ENCODE assay signal across 2 cellular contexts in the genomic region with DNA sequence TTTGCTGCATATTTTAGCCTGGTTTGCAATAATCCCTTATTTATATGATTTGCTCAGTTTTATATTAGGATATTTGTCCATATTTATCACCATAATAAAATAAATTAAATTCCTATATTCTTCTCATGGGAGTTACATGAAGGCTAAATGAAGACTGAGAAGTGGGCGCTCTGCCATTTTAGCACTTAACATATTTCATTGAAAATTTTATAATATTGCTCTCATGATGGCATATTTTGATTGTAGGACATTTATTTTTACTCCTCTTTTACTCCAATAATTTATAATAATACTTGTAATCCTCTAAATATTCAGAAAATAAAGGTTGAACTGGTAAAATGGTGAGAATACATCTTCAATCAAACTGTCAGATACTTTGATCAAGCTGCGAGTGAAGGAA.
TF ChIP-seq lines count a peak whose summit lies in the region.

No MANE protein-coding gene starts in this region.

TF ChIP-seq in SK-N-SH treated with all-trans-retinoic acid at 6 μM for 48 hours, 23 proteins besides CTCF, POLR2A, EP300 and RAD21 (continued from another document):
- TF ChIP-seq, protein P1, sequence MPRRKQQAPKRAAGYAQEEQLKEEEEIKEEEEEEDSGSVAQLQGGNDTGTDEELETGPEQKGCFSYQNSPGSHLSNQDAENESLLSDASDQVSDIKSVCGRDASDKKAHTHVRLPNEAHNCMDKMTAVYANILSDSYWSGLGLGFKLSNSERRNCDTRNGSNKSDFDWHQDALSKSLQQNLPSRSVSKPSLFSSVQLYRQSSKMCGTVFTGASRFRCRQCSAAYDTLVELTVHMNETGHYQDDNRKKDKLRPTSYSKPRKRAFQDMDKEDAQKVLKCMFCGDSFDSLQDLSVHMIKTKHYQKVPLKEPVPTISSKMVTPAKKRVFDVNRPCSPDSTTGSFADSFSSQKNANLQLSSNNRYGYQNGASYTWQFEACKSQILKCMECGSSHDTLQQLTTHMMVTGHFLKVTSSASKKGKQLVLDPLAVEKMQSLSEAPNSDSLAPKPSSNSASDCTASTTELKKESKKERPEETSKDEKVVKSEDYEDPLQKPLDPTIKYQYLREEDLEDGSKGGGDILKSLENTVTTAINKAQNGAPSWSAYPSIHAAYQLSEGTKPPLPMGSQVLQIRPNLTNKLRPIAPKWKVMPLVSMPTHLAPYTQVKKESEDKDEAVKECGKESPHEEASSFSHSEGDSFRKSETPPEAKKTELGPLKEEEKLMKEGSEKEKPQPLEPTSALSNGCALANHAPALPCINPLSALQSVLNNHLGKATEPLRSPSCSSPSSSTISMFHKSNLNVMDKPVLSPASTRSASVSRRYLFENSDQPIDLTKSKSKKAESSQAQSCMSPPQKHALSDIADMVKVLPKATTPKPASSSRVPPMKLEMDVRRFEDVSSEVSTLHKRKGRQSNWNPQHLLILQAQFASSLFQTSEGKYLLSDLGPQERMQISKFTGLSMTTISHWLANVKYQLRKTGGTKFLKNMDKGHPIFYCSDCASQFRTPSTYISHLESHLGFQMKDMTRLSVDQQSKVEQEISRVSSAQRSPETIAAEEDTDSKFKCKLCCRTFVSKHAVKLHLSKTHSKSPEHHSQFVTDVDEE (CRISPR knock-in tag; IDR thresholded peaks at IDR 0.05): no peak
- TF ChIP-seq, protein P2, sequence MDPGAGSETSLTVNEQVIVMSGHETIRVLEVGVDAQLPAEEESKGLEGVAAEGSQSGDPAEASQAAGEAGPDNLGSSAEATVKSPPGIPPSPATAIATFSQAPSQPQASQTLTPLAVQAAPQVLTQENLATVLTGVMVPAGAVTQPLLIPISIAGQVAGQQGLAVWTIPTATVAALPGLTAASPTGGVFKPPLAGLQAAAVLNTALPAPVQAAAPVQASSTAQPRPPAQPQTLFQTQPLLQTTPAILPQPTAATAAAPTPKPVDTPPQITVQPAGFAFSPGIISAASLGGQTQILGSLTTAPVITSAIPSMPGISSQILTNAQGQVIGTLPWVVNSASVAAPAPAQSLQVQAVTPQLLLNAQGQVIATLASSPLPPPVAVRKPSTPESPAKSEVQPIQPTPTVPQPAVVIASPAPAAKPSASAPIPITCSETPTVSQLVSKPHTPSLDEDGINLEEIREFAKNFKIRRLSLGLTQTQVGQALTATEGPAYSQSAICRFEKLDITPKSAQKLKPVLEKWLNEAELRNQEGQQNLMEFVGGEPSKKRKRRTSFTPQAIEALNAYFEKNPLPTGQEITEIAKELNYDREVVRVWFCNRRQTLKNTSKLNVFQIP (CRISPR knock-in tag; IDR thresholded peaks at IDR 0.05; ENCODE audit: borderline replicate concordance, low read depth): no peak
- TF ChIP-seq ZFP30 (CRISPR knock-in tag; IDR thresholded peaks at IDR 0.05): no peak

TF ChIP-seq in SK-N-SH, 30 proteins besides CTCF, POLR2A, EP300 and RAD21 (continued from another document):
- TF ChIP-seq, protein P3, sequence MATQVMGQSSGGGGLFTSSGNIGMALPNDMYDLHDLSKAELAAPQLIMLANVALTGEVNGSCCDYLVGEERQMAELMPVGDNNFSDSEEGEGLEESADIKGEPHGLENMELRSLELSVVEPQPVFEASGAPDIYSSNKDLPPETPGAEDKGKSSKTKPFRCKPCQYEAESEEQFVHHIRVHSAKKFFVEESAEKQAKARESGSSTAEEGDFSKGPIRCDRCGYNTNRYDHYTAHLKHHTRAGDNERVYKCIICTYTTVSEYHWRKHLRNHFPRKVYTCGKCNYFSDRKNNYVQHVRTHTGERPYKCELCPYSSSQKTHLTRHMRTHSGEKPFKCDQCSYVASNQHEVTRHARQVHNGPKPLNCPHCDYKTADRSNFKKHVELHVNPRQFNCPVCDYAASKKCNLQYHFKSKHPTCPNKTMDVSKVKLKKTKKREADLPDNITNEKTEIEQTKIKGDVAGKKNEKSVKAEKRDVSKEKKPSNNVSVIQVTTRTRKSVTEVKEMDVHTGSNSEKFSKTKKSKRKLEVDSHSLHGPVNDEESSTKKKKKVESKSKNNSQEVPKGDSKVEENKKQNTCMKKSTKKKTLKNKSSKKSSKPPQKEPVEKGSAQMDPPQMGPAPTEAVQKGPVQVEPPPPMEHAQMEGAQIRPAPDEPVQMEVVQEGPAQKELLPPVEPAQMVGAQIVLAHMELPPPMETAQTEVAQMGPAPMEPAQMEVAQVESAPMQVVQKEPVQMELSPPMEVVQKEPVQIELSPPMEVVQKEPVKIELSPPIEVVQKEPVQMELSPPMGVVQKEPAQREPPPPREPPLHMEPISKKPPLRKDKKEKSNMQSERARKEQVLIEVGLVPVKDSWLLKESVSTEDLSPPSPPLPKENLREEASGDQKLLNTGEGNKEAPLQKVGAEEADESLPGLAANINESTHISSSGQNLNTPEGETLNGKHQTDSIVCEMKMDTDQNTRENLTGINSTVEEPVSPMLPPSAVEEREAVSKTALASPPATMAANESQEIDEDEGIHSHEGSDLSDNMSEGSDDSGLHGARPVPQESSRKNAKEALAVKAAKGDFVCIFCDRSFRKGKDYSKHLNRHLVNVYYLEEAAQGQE (IDR thresholded peaks at IDR 0.05; ENCODE audit: low read depth, low read length): no peak
- no peak for TF ChIP-seq SMC3 (IDR thresholded peaks at IDR 0.05; ENCODE audit: low read depth, low read length)
TF ChIP-seq in SK-N-SH: peak in this region for 0.
